2 cellular contexts compared by ENCODE assay signal in genomic region chr20:50453533-50453932, GRCh38.
TF ChIP-seq lines count a peak whose summit lies in the region.

No MANE protein-coding gene starts in this region.

TF ChIP-seq in HepG2, 621 proteins besides CTCF, POLR2A, EP300 and RAD21 (continues in another document):
- no peak for TF ChIP-seq RBAK (CRISPR knock-in tag; IDR thresholded peaks at IDR 0.05)
- no peak for TF ChIP-seq GMEB2 (CRISPR knock-in tag; IDR thresholded peaks at IDR 0.05; ENCODE audit: low read depth)
- no peak for TF ChIP-seq ZNF724P (CRISPR knock-in tag; IDR thresholded peaks at IDR 0.05; ENCODE audit: borderline replicate concordance)
- TF ChIP-seq ZMYM3 (CRISPR knock-in tag; IDR thresholded peaks at IDR 0.05), result peak; percentile 69; the same call in 1 of the 2 replicates
- peak; percentile 51; the same call in 1 of the 2 replicates for TF ChIP-seq ZNF768 (CRISPR knock-in tag; IDR thresholded peaks at IDR 0.05)
- no peak for TF ChIP-seq ZNF281 (CRISPR knock-in tag; IDR thresholded peaks at IDR 0.05; ENCODE audit: borderline replicate concordance)
- 0 out of 2 replicates have a peak, but pooled peaks have one; percentile 42 for TF ChIP-seq ZNF788 (CRISPR knock-in tag; IDR thresholded peaks at IDR 0.05; ENCODE audit: borderline replicate concordance)
- TF ChIP-seq ZNF468 (CRISPR knock-in tag; IDR thresholded peaks at IDR 0.05), result no peak
- 0 out of 2 replicates have a peak, but pooled peaks have one; percentile 21 for TF ChIP-seq ZNF772 (CRISPR knock-in tag; IDR thresholded peaks at IDR 0.05)
- TF ChIP-seq IRF9 (CRISPR knock-in tag; IDR thresholded peaks at IDR 0.05; ENCODE audit: borderline replicate concordance), result 0 out of 2 replicates have a peak, but pooled peaks have one; percentile 44
- no peak for TF ChIP-seq FOXP1 (IDR thresholded peaks at IDR 0.05)
- TF ChIP-seq FOXP1 (CRISPR knock-in tag; IDR thresholded peaks at IDR 0.05), result no peak
- no peak for TF ChIP-seq SRY (CRISPR knock-in tag; IDR thresholded peaks at IDR 0.05)
- no peak for TF ChIP-seq TFE3 (CRISPR knock-in tag; IDR thresholded peaks at IDR 0.05)
- TF ChIP-seq BORCS8-MEF2B (CRISPR knock-in tag; IDR thresholded peaks at IDR 0.05), result no peak
- TF ChIP-seq RXRB (CRISPR knock-in tag; IDR thresholded peaks at IDR 0.05; ENCODE audit: borderline replicate concordance), result no peak

TF ChIP-seq in HEK293, 187 proteins besides CTCF, POLR2A, EP300 and RAD21:
- TF ChIP-seq ZNF623 (tag by site-specific recombination; IDR thresholded peaks at IDR 0.05), result peak; percentile 63
- no peak for TF ChIP-seq ZNF2 (tag by site-specific recombination; IDR thresholded peaks at IDR 0.05)
